In the genomic region with DNA sequence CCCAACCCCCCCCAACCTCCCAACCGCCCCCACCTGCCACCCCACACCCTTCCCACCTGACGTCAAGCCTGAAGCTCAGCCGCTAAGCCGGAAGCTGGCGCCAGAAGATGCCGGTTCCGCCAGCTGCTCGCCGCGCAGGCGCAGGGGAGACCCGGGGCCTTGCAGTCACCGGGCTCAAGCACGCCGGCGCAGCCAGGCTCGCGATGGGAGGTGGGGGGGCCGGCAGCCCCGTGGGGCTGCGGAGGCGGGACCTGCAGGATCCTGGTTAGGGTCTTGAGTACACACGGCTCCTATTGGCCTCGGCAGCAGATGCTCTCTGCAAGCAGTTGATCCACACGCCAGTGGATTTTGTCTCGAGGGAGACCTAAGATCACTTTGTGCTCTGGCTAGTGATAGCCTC, we compare ENCODE assay signal across 8 cellular contexts. TPM values are rescaled to one million over a fixed set of nuclear protein-coding genes. Genes with fewer than 3 reads are reported as not detected.
DNase-seq lines count a peak whose midpoint lies in the region; ATAC-seq lines count a peak whose summit lies in the region.

Gene LIG4, minus strand, starts transcription at position 109 of the 400 bp plus-strand sequence. CDS start 4,268 bp downstream, outside the sequence.

- H3K27ac Mint-ChIP-seq in activated CD4-positive, alpha-beta T cell treated with anti-CD3 and anti-CD28 coated beads, Interleukin-2, amount 10 ng/mL, durations not matched to agents 24 days and 14 days, result peak within 1 kb of the TSS; percentile 84

- H3K27ac ChIP-seq in BLaER1, result peak within 1 kb of the TSS; percentile 85

- H3K27me3 ChIP-seq in BLaER1, result no peaks in the 10 kb centered on the region

- H3K9ac ChIP-seq in BLaER1, result peak within 1 kb of the TSS; percentile 84

- H3K4me2 ChIP-seq in BLaER1, result peak within 1 kb of the TSS; percentile 95

- peaks cover 44% of the 10 kb centered on the region for H3K4me1 Mint-ChIP-seq in activated CD4-positive, alpha-beta T cell treated with anti-CD3 and anti-CD28 coated beads, Interleukin-2, amount 10 ng/mL, durations not matched to agents 24 days and 14 days

- H3K4me1 ChIP-seq in BLaER1, result peaks cover 71% of the 10 kb centered on the region

- intact Hi-C loops in activated CD4-positive, alpha-beta T cell treated with anti-CD3 and anti-CD28 coated beads, Interleukin-2, amount 10 ng/mL, durations not matched to agents 24 days and 14 days (cut with micrococcal nuclease), result loop anchor here (5.0 kb wide), 4 partner anchors 38 to 1648 kb away; partner anchors contain the start of genes ARGLU1 and IRS2

- peak within 1 kb of the TSS; percentile 93 for H3K4me3 Mint-ChIP-seq in activated CD4-positive, alpha-beta T cell treated with anti-CD3 and anti-CD28 coated beads, Interleukin-2, amount 10 ng/mL, durations not matched to agents 24 days and 14 days

- ATAC-seq in GM19324 (IDR thresholded peaks at IDR 0.05; ENCODE audit: low FRiP score, unreplicated experiment) (peak; percentile 75), HG03460 (IDR thresholded peaks at IDR 0.05; ENCODE audit: unreplicated experiment) (peak; percentile 64), left lobe of liver (peak; percentile 64)

- peak within 1 kb of the TSS; percentile 71 for H3K4me3 ChIP-seq in BLaER1

- peaks cover 5% of the 10 kb centered on the region; the same call in 1 of the 2 replicates for H3K36me3 ChIP-seq in BLaER1

- H3K36me3 Mint-ChIP-seq in activated CD4-positive, alpha-beta T cell treated with anti-CD3 and anti-CD28 coated beads, Interleukin-2, amount 10 ng/mL, durations not matched to agents 24 days and 14 days (ENCODE audit: low read depth), result peaks cover 17% of the 10 kb centered on the region

- no peaks in the 10 kb centered on the region for H3K9me3 Mint-ChIP-seq in activated CD4-positive, alpha-beta T cell treated with anti-CD3 and anti-CD28 coated beads, Interleukin-2, amount 10 ng/mL, durations not matched to agents 24 days and 14 days

- no peaks in the 10 kb centered on the region; the same call in 1 of the 2 replicates for H3K9me3 ChIP-seq in BLaER1

- H3K27me3 Mint-ChIP-seq in activated CD4-positive, alpha-beta T cell treated with anti-CD3 and anti-CD28 coated beads, Interleukin-2, amount 10 ng/mL, durations not matched to agents 24 days and 14 days, result peaks cover 3% of the 10 kb centered on the region

- H4K20me1 ChIP-seq in BLaER1, result peaks cover 20% of the 10 kb centered on the region

- DNase-seq in NCI-H526 (lab: John Stamatoyannopoulos, UW), result peak; percentile 86 to 98
- DNase-seq in activated CD4-positive, alpha-beta T cell treated with anti-CD3 and anti-CD28 coated beads, Interleukin-2, amount 10 ng/mL, durations not matched to agents 24 days and 14 days, result peak; percentile 97
- DNase-seq in dedifferentiated amniotic fluid mesenchymal stem cell (ENCODE audit: extremely low spot score), result peak; percentile 90
- DNase-seq in left lobe of liver (ENCODE audit: low spot score), result peak; percentile 87
- peak; percentile 90 to 91 for DNase-seq in stimulated activated CD4-positive, alpha-beta T cell treated with anti-CD3 and anti-CD28 coated beads, Interleukin-2, amount 100 ng/mL, for 24 hours

RNA-seq across cellular contexts. Expression of gene LIG4, which starts in this region (rescaled TPM):
- total RNA-seq in activated CD4-positive, alpha-beta T cell treated with anti-CD3 and anti-CD28 coated beads, Interleukin-2, amount 10 ng/mL, durations not matched to agents 24 days and 14 days, result 8.2 and 8.6 TPM in 2 replicates
- total RNA-seq in left lobe of liver, result 7.1 TPM

Comparison
In these comparisons a context has a peak if more than half of its experiments do, and no peak if none do; other contexts are left out.
1. Peak in every context shown above with its lines: DNase-seq, ATAC-seq, H3K4me3 ChIP-seq and H3K27ac ChIP-seq.